ENCODE assay signal across 13 cellular contexts in the genomic region with DNA sequence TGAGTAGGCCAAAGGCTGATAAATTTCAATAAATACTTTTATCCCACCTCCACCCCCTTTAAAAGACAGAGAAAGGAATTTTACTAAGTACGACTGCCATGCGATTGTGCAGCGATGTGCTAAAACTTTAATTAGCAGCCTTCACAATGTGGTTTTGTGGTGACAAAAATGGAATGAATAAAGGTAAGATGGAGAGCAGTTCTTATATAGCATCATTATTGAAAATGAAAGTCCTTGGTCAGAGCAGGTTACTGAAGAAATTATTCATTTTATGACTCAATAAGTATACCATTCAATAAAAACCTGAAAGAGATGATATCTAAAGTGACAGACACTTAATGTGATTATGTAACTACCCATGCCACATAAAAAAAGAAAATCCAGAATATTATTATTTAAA. TPM values are rescaled to one million over a fixed set of nuclear protein-coding genes. Genes with fewer than 3 reads are reported as not detected.
DNase-seq lines count a peak whose midpoint lies in the region; ATAC-seq lines count a peak whose summit lies in the region.
"Had no signal": no experiment of that assay in that cellular context is flagged by ENCODE, and none has a peak within 500 bp of the region (broad histone marks: within the 10 kb centered on the region; RNA-seq: fewer than 3 reads in every experiment).

No MANE protein-coding gene starts in this region.

- no peak overlapping the region for H3K27ac Mint-ChIP-seq in activated CD8-positive, alpha-beta memory T cell treated with anti-CD3 and anti-CD28 coated beads, Interleukin-2, amount 10 ng/mL, durations not matched to agents 7 days and 5 days
- no peak overlapping the region for H3K27ac Mint-ChIP-seq in natural killer cell treated with Interleukin-12 subunit alpha and Interleukin-12 subunit beta and Interleukin-15 and Interleukin-18, amount 100 ng/mL, for 72 hours
- H3K27ac Mint-ChIP-seq: type B pancreatic cell had no signal

- peaks cover 14% of the 10 kb centered on the region for H3K27me3 Mint-ChIP-seq in activated CD8-positive, alpha-beta memory T cell treated with anti-CD3 and anti-CD28 coated beads, Interleukin-2, amount 10 ng/mL, durations not matched to agents 7 days and 5 days
- H3K27me3 Mint-ChIP-seq in natural killer cell treated with Interleukin-12 subunit alpha and Interleukin-12 subunit beta and Interleukin-15 and Interleukin-18, amount 100 ng/mL, for 72 hours: no peaks in the 10 kb centered on the region
- H3K27me3 Mint-ChIP-seq: type B pancreatic cell had no signal

- peak; percentile 27 for ATAC-seq in activated CD8-positive, alpha-beta memory T cell treated with anti-CD3 and anti-CD28 coated beads, Interleukin-2, amount 10 ng/mL, durations not matched to agents 7 days and 5 days
- peak; percentile 84 for ATAC-seq in GM21515 (IDR thresholded peaks at IDR 0.05; ENCODE audit: unreplicated experiment)
- peak; percentile 67 for ATAC-seq in HG03097 (IDR thresholded peaks at IDR 0.05; ENCODE audit: low FRiP score, unreplicated experiment)
- ATAC-seq in natural killer cell treated with Interleukin-12 subunit alpha and Interleukin-12 subunit beta and Interleukin-15 and Interleukin-18, amount 100 ng/mL, for 72 hours: peak; percentile 89 to 93

- DNase-seq in activated CD8-positive, alpha-beta memory T cell treated with anti-CD3 and anti-CD28 coated beads, Interleukin-2, amount 10 ng/mL, durations not matched to agents 7 days and 5 days: no peak
- no peak for DNase-seq in activated CD8-positive, alpha-beta memory T cell treated with anti-CD3 and anti-CD28 coated beads, Interleukin-2, amount 50 U/mL, for 48 hours
- DNase-seq in natural killer cell treated with Interleukin-12 subunit alpha and Interleukin-12 subunit beta and Interleukin-15 and Interleukin-18, amount 100 ng/mL, for 72 hours (ENCODE audit: low spot score): no peak
- no peak for DNase-seq in GDM1 (lab: John Stamatoyannopoulos, UW)
- DNase-seq in anterior cingulate cortex (lab: John Stamatoyannopoulos, UW): no peak
- DNase-seq in NCI-H1930 (lab: John Stamatoyannopoulos, UW): no peak
- DNase-seq: DMS79 treated with DMSO at 0.1 percent for 48 hours; GOT3; NCI-H1694 treated with DMSO at 0.1 percent for 48 hours; NK-92 treated with Interleukin-12 subunit alpha and Interleukin-12 subunit beta, amount 100 ng/mL, for 24 hours had no signal

- H3K4me3 Mint-ChIP-seq in activated CD8-positive, alpha-beta memory T cell treated with anti-CD3 and anti-CD28 coated beads, Interleukin-2, amount 10 ng/mL, durations not matched to agents 7 days and 5 days: no peak overlapping the region
- H3K4me3 Mint-ChIP-seq in natural killer cell treated with Interleukin-12 subunit alpha and Interleukin-12 subunit beta and Interleukin-15 and Interleukin-18, amount 100 ng/mL, for 72 hours: peak overlapping the region; percentile 9
- H3K4me3 Mint-ChIP-seq: type B pancreatic cell had no signal

- CTCF ChIA-PET in activated CD8-positive, alpha-beta memory T cell treated with anti-CD3 and anti-CD28 coated beads, Interleukin-2, amount 10 ng/mL, durations not matched to agents 7 days and 5 days (lab: Charles Lee): no interaction called here

- H3K4me1 Mint-ChIP-seq in activated CD8-positive, alpha-beta memory T cell treated with anti-CD3 and anti-CD28 coated beads, Interleukin-2, amount 10 ng/mL, durations not matched to agents 7 days and 5 days: peaks cover 6% of the 10 kb centered on the region
- peaks cover 6 to 9% of the 10 kb centered on the region in 2 donors for H3K4me1 Mint-ChIP-seq in natural killer cell treated with Interleukin-12 subunit alpha and Interleukin-12 subunit beta and Interleukin-15 and Interleukin-18, amount 100 ng/mL, for 72 hours (ENCODE audit: low read depth in 2 of 2)

- H3K9me3 Mint-ChIP-seq in activated CD8-positive, alpha-beta memory T cell treated with anti-CD3 and anti-CD28 coated beads, Interleukin-2, amount 10 ng/mL, durations not matched to agents 7 days and 5 days (ENCODE audit: low read depth): no peaks in the 10 kb centered on the region
- H3K9me3 Mint-ChIP-seq in natural killer cell treated with Interleukin-12 subunit alpha and Interleukin-12 subunit beta and Interleukin-15 and Interleukin-18, amount 100 ng/mL, for 72 hours: no peaks in the 10 kb centered on the region
- H3K9me3 Mint-ChIP-seq: type B pancreatic cell had no signal

- peaks cover 3% of the 10 kb centered on the region for H3K36me3 Mint-ChIP-seq in activated CD8-positive, alpha-beta memory T cell treated with anti-CD3 and anti-CD28 coated beads, Interleukin-2, amount 10 ng/mL, durations not matched to agents 7 days and 5 days
- H3K36me3 Mint-ChIP-seq in natural killer cell treated with Interleukin-12 subunit alpha and Interleukin-12 subunit beta and Interleukin-15 and Interleukin-18, amount 100 ng/mL, for 72 hours: no peaks in the 10 kb centered on the region
- H3K36me3 Mint-ChIP-seq: type B pancreatic cell had no signal

RNA-seq across cellular contexts. Expression of a gene that starts 33.2 kb away (rescaled TPM):
- 10 to 100 TPM; 27.7 to 33.5 TPM for total RNA-seq in activated CD8-positive, alpha-beta memory T cell treated with anti-CD3 and anti-CD28 coated beads, Interleukin-2, amount 10 ng/mL, durations not matched to agents 7 days and 5 days
- 10 to 100 TPM; 33.9 to 39.4 TPM for total RNA-seq in natural killer cell treated with Interleukin-12 subunit alpha and Interleukin-12 subunit beta and Interleukin-15 and Interleukin-18, amount 100 ng/mL, for 72 hours

Comparison
In these comparisons a context has a peak if more than half of its experiments do, and no peak if none do; other contexts are left out.
1. ATAC-seq: peak in every context shown above with its lines; median percentile 91 in natural killer cell treated with Interleukin-12 subunit alpha and Interleukin-12 subunit beta and Interleukin-15 and Interleukin-18, amount 100 ng/mL, for 72 hours; 84 in GM21515; 67 in HG03097; 27 in activated CD8-positive, alpha-beta memory T cell treated with anti-CD3 and anti-CD28 coated beads, Interleukin-2, amount 10 ng/mL, durations not matched to agents 7 days and 5 days.